In genomic region chr7:102044984-102045673, GRCh38 we compare ENCODE assay signal across 8 cellular contexts.
A peak's percentile ranks its signal among the peaks of the same experiment; 100 is the strongest.
DNase-seq lines count a peak whose midpoint lies in the region; ATAC-seq and TF ChIP-seq lines count a peak whose summit lies in the region.

No MANE protein-coding gene starts in this region.

- no peaks in the 10 kb centered on the region for H3K36me3 ChIP-seq in thyroid gland

- intact Hi-C loops in thyroid gland (cut with DNase I) = no loop called here

- no peak for TF ChIP-seq CTCF in thyroid gland (IDR thresholded peaks at IDR 0.05)

- TF ChIP-seq POLR2A in thyroid gland (IDR thresholded peaks at IDR 0.05) = no peak

- DNase-seq in AG08395 (ENCODE audit: low spot score) = peak; percentile 91
- peak; percentile 69 for DNase-seq in LHCN-M2 (ENCODE audit: low read depth)
- DNase-seq in amygdala (lab: John Stamatoyannopoulos, UW) = peak in 40 of 56 donors; percentile 3 to 70 (median 23)
- DNase-seq in left lobe of liver (ENCODE audit: low spot score) = no peak
- peak; percentile 75 to 78 for DNase-seq in thyroid gland
- DNase-seq in T-helper 1 cell = no peak
- DNase-seq in SW 1271 (lab: John Stamatoyannopoulos, UW) = no peak

- no peak overlapping the region for H3K27ac ChIP-seq in thyroid gland

- H3K27me3 ChIP-seq in thyroid gland = no peaks in the 10 kb centered on the region

- ATAC-seq in left lobe of liver (peak; percentile 50), GM21390 (IDR thresholded peaks at IDR 0.05; ENCODE audit: unreplicated experiment) (no peak)

- peak overlapping the region in 1 of 3 donors; percentile 1 for H3K4me3 ChIP-seq in thyroid gland (replicated peaks in 1 of 3)

- 12 to 15% methylated on average over 29 of the region's 29 CpGs for WGBS in thyroid gland, 2 donors

- peaks cover 6 to 21% of the 10 kb centered on the region in 2 donors for H3K4me1 ChIP-seq in thyroid gland

- H3K9me3 ChIP-seq in thyroid gland = no peaks in the 10 kb centered on the region

Comparison
In these comparisons a context has a peak if more than half of its experiments do, and no peak if none do; other contexts are left out.
1. DNase-seq: peak in AG08395 (single experiment), LHCN-M2 (single experiment), amygdala (40 of 56) and thyroid gland (2 of 2); none in left lobe of liver (single experiment), T-helper 1 cell (0 of 5) and SW 1271 (0 of 2).